17 cellular contexts compared by ENCODE assay signal in genomic region chr4:56149601-56150000, GRCh38.
"Had no signal": no experiment of that assay in that cellular context is flagged by ENCODE, and none has a peak within 500 bp of the region (broad histone marks: within the 10 kb centered on the region; RNA-seq: fewer than 3 reads in every experiment).

No MANE protein-coding gene starts in this region.

- H3K27me3 Mint-ChIP-seq: activated naive CD4-positive, alpha-beta T cell treated with anti-CD3 and anti-CD28 coated beads, Interleukin-2, amount 10 ng/mL, durations not matched to agents 7 days and 5 days had no signal

- H3K4me3 ChIP-seq: adrenal gland, lower lobe of right lung, thyroid gland had no signal

- H3K4me3 Mint-ChIP-seq: activated CD4-positive, alpha-beta T cell treated with anti-CD3 and anti-CD28 coated beads for 36 hours; activated naive CD4-positive, alpha-beta T cell treated with anti-CD3 and anti-CD28 coated beads, Interleukin-2, amount 10 ng/mL, durations not matched to agents 7 days and 5 days; activated T-helper 17 cell treated with anti-CD3 and anti-CD28 coated beads, Interleukin-2, amount 50 U/mL, for 72 hours; immature natural killer cell; T-cell had no signal

- H3K4me1 ChIP-seq: adrenal gland, foreskin keratinocyte, lower lobe of right lung, thyroid gland had no signal

- DNase-seq: activated CD4-positive, alpha-beta T cell treated with anti-CD3 and anti-CD28 coated beads for 36 hours; activated naive CD4-positive, alpha-beta T cell treated with anti-CD3 and anti-CD28 coated beads, Interleukin-2, amount 10 ng/mL, durations not matched to agents 7 days and 5 days; activated T-cell treated with anti-CD3 and anti-CD28 coated beads for 4 hours; adrenal gland; effector CD4-positive, alpha-beta T cell; immature natural killer cell; left cardiac atrium; lower lobe of right lung; midbrain; posterior cingulate gyrus; small intestine; T-cell; T1000; thyroid gland had no signal

- H3K27ac Mint-ChIP-seq: activated CD4-positive, alpha-beta T cell treated with anti-CD3 and anti-CD28 coated beads for 36 hours; activated naive CD4-positive, alpha-beta T cell treated with anti-CD3 and anti-CD28 coated beads, Interleukin-2, amount 10 ng/mL, durations not matched to agents 7 days and 5 days; activated T-helper 17 cell treated with anti-CD3 and anti-CD28 coated beads, Interleukin-2, amount 50 U/mL, for 72 hours; immature natural killer cell; T-cell had no signal

- H3K27me3 ChIP-seq: adrenal gland, foreskin keratinocyte, thyroid gland had no signal

- H3K4me1 Mint-ChIP-seq: activated CD4-positive, alpha-beta T cell treated with anti-CD3 and anti-CD28 coated beads for 36 hours; activated naive CD4-positive, alpha-beta T cell treated with anti-CD3 and anti-CD28 coated beads, Interleukin-2, amount 10 ng/mL, durations not matched to agents 7 days and 5 days; activated T-helper 17 cell treated with anti-CD3 and anti-CD28 coated beads, Interleukin-2, amount 50 U/mL, for 72 hours; immature natural killer cell; T-cell had no signal

- H3K27ac ChIP-seq: adrenal gland, foreskin keratinocyte, lower lobe of right lung, thyroid gland, VCaP had no signal

- H3K9me3 Mint-ChIP-seq: activated naive CD4-positive, alpha-beta T cell treated with anti-CD3 and anti-CD28 coated beads, Interleukin-2, amount 10 ng/mL, durations not matched to agents 7 days and 5 days; activated T-helper 17 cell treated with anti-CD3 and anti-CD28 coated beads, Interleukin-2, amount 50 U/mL, for 72 hours; T-cell had no signal

- H3K36me3 ChIP-seq: adrenal gland, lower lobe of right lung, thyroid gland had no signal

- H3K36me3 Mint-ChIP-seq: activated naive CD4-positive, alpha-beta T cell treated with anti-CD3 and anti-CD28 coated beads, Interleukin-2, amount 10 ng/mL, durations not matched to agents 7 days and 5 days; immature natural killer cell; T-cell had no signal

- H3K9me3 ChIP-seq: adrenal gland, lower lobe of right lung, thyroid gland had no signal

- ATAC-seq: activated CD4-positive, alpha-beta T cell treated with anti-CD3 and anti-CD28 coated beads for 36 hours; activated T-helper 17 cell treated with anti-CD3 and anti-CD28 coated beads, Interleukin-2, amount 50 U/mL, for 72 hours; foreskin keratinocyte; left cardiac atrium; lower lobe of right lung; T-cell had no signal
